1 cellular context compared by ENCODE assay signal in genomic region chr3:14633819-14634424, GRCh38.
TF ChIP-seq lines count a peak whose summit lies in the region.

No MANE protein-coding gene starts in this region.

TF ChIP-seq in GM23338, 12 proteins besides CTCF, POLR2A, EP300 and RAD21 (continued from another document):
- TF ChIP-seq ZNF462 (CRISPR knock-in tag; IDR thresholded peaks at IDR 0.05) = no peak
